In the genomic region with DNA sequence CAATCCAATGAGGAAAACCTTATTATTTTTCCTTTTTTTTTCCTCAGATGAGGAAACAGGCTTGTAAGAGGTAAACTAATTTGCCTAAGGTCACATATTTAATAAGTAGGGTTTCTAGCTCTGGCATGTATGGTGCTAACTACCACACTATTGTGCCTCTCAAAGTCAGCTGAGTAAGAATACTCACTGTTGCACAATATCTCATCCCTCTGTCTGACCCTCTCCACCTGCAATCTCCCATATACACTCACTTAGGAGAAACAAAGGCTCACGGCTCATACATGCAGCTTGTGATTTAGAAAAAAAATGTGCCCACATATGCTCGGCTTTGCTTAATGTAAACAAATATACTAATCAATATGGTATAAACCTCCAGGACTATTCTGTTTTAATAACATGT, we compare ENCODE assay signal across 27 cellular contexts.
"Had no signal": no experiment of that assay in that cellular context is flagged by ENCODE, and none has a peak within 500 bp of the region (broad histone marks: within the 10 kb centered on the region; RNA-seq: fewer than 3 reads in every experiment).

No MANE protein-coding gene starts in this region.

- ATAC-seq: activated naive CD4-positive, alpha-beta T cell treated with anti-CD3 and anti-CD28 coated beads, Interleukin-2, amount 50 U/mL, for 72 hours; gastroesophageal sphincter; left colon; sciatic nerve; stimulated activated naive CD8-positive, alpha-beta T cell treated with anti-CD3 and anti-CD28 coated beads, Interleukin-15, Interleukin-2, amounts not matched to agents 100 U/mL and 50 U/mL, for 24 hours; T-helper 17 cell had no signal

- DNase-seq: activated CD4-positive, alpha-beta memory T cell treated with anti-CD3 and anti-CD28 coated beads for 36 hours; activated CD4-positive, alpha-beta T cell treated with anti-CD3 and anti-CD28 coated beads, Interleukin-2, amount 10 ng/mL, durations not matched to agents 24 days and 14 days; activated CD4-positive, CD25-positive, alpha-beta regulatory T cell treated with anti-CD3 and anti-CD28 coated beads, Interleukin-2, amount 50 U/mL, for 72 hours; activated CD8-positive, alpha-beta memory T cell treated with anti-CD3 and anti-CD28 coated beads, Interleukin-2, amount 50 U/mL, for 48 hours; activated gamma-delta T cell; activated T-cell treated with anti-CD3 and anti-CD28 coated beads, Interleukin-2, amount 50 U/mL, for 24 hours; effector CD8-positive, alpha-beta T cell; kidney; left colon; naive B cell; nephron progenitor cell; ovary; retina; stimulated activated CD4-positive, alpha-beta T cell treated with anti-CD3 and anti-CD28 coated beads, Interleukin-12 subunit alpha, Interleukin-12 subunit beta, amount 100 ng/mL, for 4 hours; stimulated activated CD4-positive, alpha-beta T cell treated with anti-CD3 and anti-CD28 coated beads, Interleukin-4, amount 100 ng/mL, for 1 hour; stimulated activated naive CD8-positive, alpha-beta T cell treated with anti-CD3 and anti-CD28 coated beads, Interleukin-15, Interleukin-2, amounts not matched to agents 100 U/mL and 50 U/mL, for 24 hours; T-helper 17 cell; T1000; testis; transverse colon had no signal

- H3K4me3 ChIP-seq: breast epithelium, gastroesophageal sphincter, hepatocyte, ovary, prostate gland, skin epidermis, testis, transverse colon had no signal
